In genomic region chr5:176837707-176838115, GRCh38 we compare ENCODE assay signal across 1 cellular context.
TF ChIP-seq lines count a peak whose summit lies in the region.

No MANE protein-coding gene starts in this region.

TF ChIP-seq in HEK293, 187 proteins besides CTCF, POLR2A, EP300 and RAD21 (continued from another document):
- TF ChIP-seq, protein P1, sequence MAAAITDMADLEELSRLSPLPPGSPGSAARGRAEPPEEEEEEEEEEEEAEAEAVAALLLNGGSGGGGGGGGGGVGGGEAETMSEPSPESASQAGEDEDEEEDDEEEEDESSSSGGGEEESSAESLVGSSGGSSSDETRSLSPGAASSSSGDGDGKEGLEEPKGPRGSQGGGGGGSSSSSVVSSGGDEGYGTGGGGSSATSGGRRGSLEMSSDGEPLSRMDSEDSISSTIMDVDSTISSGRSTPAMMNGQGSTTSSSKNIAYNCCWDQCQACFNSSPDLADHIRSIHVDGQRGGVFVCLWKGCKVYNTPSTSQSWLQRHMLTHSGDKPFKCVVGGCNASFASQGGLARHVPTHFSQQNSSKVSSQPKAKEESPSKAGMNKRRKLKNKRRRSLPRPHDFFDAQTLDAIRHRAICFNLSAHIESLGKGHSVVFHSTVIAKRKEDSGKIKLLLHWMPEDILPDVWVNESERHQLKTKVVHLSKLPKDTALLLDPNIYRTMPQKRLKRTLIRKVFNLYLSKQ (tag by site-specific recombination; IDR thresholded peaks at IDR 0.05; ENCODE audit: borderline replicate concordance), result no peak
- TF ChIP-seq ZNF398 (tag by site-specific recombination; IDR thresholded peaks at IDR 0.05) (no peak), ZNF350 (tag by site-specific recombination; IDR thresholded peaks at IDR 0.05) (no peak), ZFP41 (tag by site-specific recombination; IDR thresholded peaks at IDR 0.05; ENCODE audit: borderline replicate concordance) (no peak), ZNF37A (tag by site-specific recombination; IDR thresholded peaks at IDR 0.05) (no peak), ZBTB11 (tag by site-specific recombination; conservative IDR thresholded peaks at IDR 0.05; ENCODE audit: low read depth) (no peak), SCRT1 (tag by site-specific recombination; IDR thresholded peaks at IDR 0.05; ENCODE audit: borderline replicate concordance) (peak; percentile 75), KLF7 (tag by site-specific recombination; IDR thresholded peaks at IDR 0.05; ENCODE audit: borderline replicate concordance) (no peak), SCRT2 (tag by site-specific recombination; IDR thresholded peaks at IDR 0.05) (peak; percentile 40; the same call in 1 of the 2 replicates), ZNF521 (tag by site-specific recombination; IDR thresholded peaks at IDR 0.05) (no peak), ZNF354C (tag by site-specific recombination; IDR thresholded peaks at IDR 0.05; ENCODE audit: borderline replicate concordance, low read depth) (no peak), MEIS1 (CRISPR knock-in tag; IDR thresholded peaks at IDR 0.05; ENCODE audit: borderline replicate concordance) (peak; percentile 96), ZNF24 (tag by site-specific recombination; IDR thresholded peaks at IDR 0.05) (no peak), ZNF610 (tag by site-specific recombination; IDR thresholded peaks at IDR 0.05; ENCODE audit: borderline replicate concordance) (0 out of 2 replicates have a peak, but pooled peaks have one; percentile 35), ZNF596 (tag by site-specific recombination; IDR thresholded peaks at IDR 0.05) (no peak), ZNF184 (tag by site-specific recombination; IDR thresholded peaks at IDR 0.05) (no peak), KLF17 (tag by site-specific recombination; IDR thresholded peaks at IDR 0.05) (no peak), ZNF776 (tag by site-specific recombination; IDR thresholded peaks at IDR 0.05; ENCODE audit: borderline replicate concordance) (no peak), ZNF155 (tag by site-specific recombination; IDR thresholded peaks at IDR 0.05) (no peak), ZFP3 (tag by site-specific recombination; IDR thresholded peaks at IDR 0.05; ENCODE audit: low read depth) (no peak), ZNF18 (tag by site-specific recombination; IDR thresholded peaks at IDR 0.05) (no peak), ZBTB48 (tag by site-specific recombination; IDR thresholded peaks at IDR 0.05) (no peak), ZNF175 (tag by site-specific recombination; IDR thresholded peaks at IDR 0.05) (no peak), ZNF600 (tag by site-specific recombination; IDR thresholded peaks at IDR 0.05) (0 out of 2 replicates have a peak, but pooled peaks have one; percentile 24), ZSCAN23 (tag by site-specific recombination; IDR thresholded peaks at IDR 0.05) (no peak), ZNF157 (tag by site-specific recombination; IDR thresholded peaks at IDR 0.05) (no peak), HOXA7 (CRISPR knock-in tag; IDR thresholded peaks at IDR 0.05; ENCODE audit: borderline replicate concordance) (peak; percentile 92; the same call in 1 of the 2 replicates), ZNF132 (tag by site-specific recombination; IDR thresholded peaks at IDR 0.05; ENCODE audit: borderline replicate concordance) (no peak), IKZF3 (tag by site-specific recombination; IDR thresholded peaks at IDR 0.05) (peak; percentile 57; the same call in 1 of the 2 replicates), ZNF341 (tag by site-specific recombination; IDR thresholded peaks at IDR 0.05; ENCODE audit: low read depth) (no peak)
- TF ChIP-seq, protein P2, sequence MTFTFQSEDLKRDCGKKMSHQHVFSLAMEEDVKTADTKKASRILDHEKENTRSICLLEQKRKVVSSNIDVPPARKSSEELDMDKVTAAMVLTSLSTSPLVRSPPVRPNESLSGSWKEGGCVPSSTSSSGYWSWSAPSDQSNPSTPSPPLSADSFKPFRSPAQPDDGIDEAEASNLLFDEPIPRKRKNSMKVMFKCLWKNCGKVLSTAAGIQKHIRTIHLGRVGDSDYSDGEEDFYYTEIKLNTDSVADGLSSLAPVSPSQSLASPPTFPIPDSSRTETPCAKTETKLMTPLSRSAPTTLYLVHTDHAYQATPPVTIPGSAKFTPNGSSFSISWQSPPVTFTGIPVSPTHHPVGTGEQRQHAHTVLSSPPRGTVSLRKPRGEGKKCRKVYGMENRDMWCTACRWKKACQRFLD (tag by site-specific recombination; IDR thresholded peaks at IDR 0.05), result no peak
- TF ChIP-seq, protein P3, sequence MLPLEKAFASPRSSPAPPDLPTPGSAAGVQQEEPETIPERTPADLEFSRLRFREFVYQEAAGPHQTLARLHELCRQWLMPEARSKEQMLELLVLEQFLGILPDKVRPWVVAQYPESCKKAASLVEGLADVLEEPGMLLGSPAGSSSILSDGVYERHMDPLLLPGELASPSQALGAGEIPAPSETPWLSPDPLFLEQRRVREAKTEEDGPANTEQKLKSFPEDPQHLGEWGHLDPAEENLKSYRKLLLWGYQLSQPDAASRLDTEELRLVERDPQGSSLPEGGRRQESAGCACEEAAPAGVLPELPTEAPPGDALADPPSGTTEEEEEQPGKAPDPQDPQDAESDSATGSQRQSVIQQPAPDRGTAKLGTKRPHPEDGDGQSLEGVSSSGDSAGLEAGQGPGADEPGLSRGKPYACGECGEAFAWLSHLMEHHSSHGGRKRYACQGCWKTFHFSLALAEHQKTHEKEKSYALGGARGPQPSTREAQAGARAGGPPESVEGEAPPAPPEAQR (tag by site-specific recombination; IDR thresholded peaks at IDR 0.05), result no peak
- TF ChIP-seq, protein P4, sequence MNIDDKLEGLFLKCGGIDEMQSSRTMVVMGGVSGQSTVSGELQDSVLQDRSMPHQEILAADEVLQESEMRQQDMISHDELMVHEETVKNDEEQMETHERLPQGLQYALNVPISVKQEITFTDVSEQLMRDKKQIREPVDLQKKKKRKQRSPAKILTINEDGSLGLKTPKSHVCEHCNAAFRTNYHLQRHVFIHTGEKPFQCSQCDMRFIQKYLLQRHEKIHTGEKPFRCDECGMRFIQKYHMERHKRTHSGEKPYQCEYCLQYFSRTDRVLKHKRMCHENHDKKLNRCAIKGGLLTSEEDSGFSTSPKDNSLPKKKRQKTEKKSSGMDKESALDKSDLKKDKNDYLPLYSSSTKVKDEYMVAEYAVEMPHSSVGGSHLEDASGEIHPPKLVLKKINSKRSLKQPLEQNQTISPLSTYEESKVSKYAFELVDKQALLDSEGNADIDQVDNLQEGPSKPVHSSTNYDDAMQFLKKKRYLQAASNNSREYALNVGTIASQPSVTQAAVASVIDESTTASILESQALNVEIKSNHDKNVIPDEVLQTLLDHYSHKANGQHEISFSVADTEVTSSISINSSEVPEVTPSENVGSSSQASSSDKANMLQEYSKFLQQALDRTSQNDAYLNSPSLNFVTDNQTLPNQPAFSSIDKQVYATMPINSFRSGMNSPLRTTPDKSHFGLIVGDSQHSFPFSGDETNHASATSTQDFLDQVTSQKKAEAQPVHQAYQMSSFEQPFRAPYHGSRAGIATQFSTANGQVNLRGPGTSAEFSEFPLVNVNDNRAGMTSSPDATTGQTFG (tag by site-specific recombination; IDR thresholded peaks at IDR 0.05; ENCODE audit: borderline replicate concordance), result no peak
- TF ChIP-seq, protein P5, sequence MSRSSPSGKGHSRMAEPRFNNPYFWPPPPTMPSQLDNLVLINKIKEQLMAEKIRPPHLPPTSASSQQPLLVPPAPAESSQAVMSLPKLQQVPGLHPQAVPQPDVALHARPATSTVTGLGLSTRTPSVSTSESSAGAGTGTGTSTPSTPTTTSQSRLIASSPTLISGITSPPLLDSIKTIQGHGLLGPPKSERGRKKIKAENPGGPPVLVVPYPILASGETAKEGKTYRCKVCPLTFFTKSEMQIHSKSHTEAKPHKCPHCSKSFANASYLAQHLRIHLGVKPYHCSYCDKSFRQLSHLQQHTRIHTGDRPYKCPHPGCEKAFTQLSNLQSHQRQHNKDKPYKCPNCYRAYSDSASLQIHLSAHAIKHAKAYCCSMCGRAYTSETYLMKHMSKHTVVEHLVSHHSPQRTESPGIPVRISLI (tag by site-specific recombination; IDR thresholded peaks at IDR 0.05), result no peak
- TF ChIP-seq, protein P6, sequence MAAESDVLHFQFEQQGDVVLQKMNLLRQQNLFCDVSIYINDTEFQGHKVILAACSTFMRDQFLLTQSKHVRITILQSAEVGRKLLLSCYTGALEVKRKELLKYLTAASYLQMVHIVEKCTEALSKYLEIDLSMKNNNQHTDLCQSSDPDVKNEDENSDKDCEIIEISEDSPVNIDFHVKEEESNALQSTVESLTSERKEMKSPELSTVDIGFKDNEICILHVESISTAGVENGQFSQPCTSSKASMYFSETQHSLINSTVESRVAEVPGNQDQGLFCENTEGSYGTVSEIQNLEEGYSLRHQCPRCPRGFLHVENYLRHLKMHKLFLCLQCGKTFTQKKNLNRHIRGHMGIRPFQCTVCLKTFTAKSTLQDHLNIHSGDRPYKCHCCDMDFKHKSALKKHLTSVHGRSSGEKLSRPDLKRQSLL (tag by site-specific recombination; IDR thresholded peaks at IDR 0.05), result peak; percentile 35; the same call in 1 of the 2 replicates
TF ChIP-seq in HEK293: peak in this region for 26.
